ENCODE assay signal across 8 cellular contexts in genomic region chr18:12934454-12935071, GRCh38. TPM values are rescaled to one million over a fixed set of nuclear protein-coding genes. Genes with fewer than 3 reads are reported as not detected.
A peak's percentile ranks its signal among the peaks of the same experiment; 100 is the strongest.
DNase-seq lines count a peak whose midpoint lies in the region; ATAC-seq and TF ChIP-seq lines count a peak whose summit lies in the region.

No MANE protein-coding gene starts in this region.

- H3K9me3 Mint-ChIP-seq in naive B cell = no peaks in the 10 kb centered on the region

- H3K4me1 Mint-ChIP-seq in naive B cell = peaks cover 4 to 6% (median 4%) of the 10 kb centered on the region in 3 donors

- ATAC-seq in naive B cell (ENCODE audit: low read depth in 2 of 2) = peak; percentile 84 to 95
- ATAC-seq in GM18520 (IDR thresholded peaks at IDR 0.05; ENCODE audit: unreplicated experiment) = no peak

- H3K27ac Mint-ChIP-seq in naive B cell = no peak overlapping the region

- H3K36me3 Mint-ChIP-seq in naive B cell = no peaks in the 10 kb centered on the region

- no peak overlapping the region for H3K4me3 Mint-ChIP-seq in naive B cell

- in situ Hi-C loops in Caki2 (cut with HindIII; ENCODE audit: low pct_unique_long_range_greater_than_20kb, low sequenced_read_pairs) = no loop called here

- DNase-seq in Caki2 (ENCODE audit: low read depth) (peak; percentile 51), HUDEP-2 (lab: John Stamatoyannopoulos, UW; ENCODE audit: unreplicated experiment in 76 of 76) (peak in 56 of 76 experiments; percentile 1 to 85 (median 33)), OCI-M1 (lab: John Stamatoyannopoulos, UW) (peak; percentile 93), activated T-cell treated with anti-CD3 and anti-CD28 coated beads for 1 hour (ENCODE audit: low read depth) (peak; percentile 69), epithelial cell of proximal tubule (ENCODE audit: low read depth) (peak; percentile 25), naive B cell (peak; percentile 65)
- peak; percentile 54 to 60 for DNase-seq in stimulated activated CD8-positive, alpha-beta memory T cell treated with anti-CD3 and anti-CD28 coated beads, Interleukin-7, amount 100 ng/mL, for 1 hour (ENCODE audit: low read depth in 2 of 2)

- H3K27me3 Mint-ChIP-seq in naive B cell = peaks cover 0 to 4% (median 0%) of the 10 kb centered on the region in 3 donors

- H3K4me3 ChIP-seq in epithelial cell of proximal tubule (ENCODE audit: low read depth, low read length) = no peak overlapping the region

- TF ChIP-seq CTCF in epithelial cell of proximal tubule (conservative IDR thresholded peaks at IDR 0.05; ENCODE audit: low read depth, low read length) = peak; percentile 99

RNA-seq across cellular contexts. Expression of gene SEH1L, which starts 13.2 kb away (rescaled TPM):
- 36.8 and 49.3 TPM in 2 replicates for total RNA-seq in Caki2 (2014; rRNA removed; shearing (Covaris generic); ENCODE audit: low replicate concordance)
- 23.1 and 44.4 TPM in 2 replicates for total RNA-seq in epithelial cell of proximal tubule
- 10 to 100 TPM; 24.6 to 50.5 (median 39.6) TPM for polyA plus RNA-seq in naive B cell (ENCODE audit: low read depth in 6 of 6)

RNA-seq across cellular contexts. Expression of gene PTPN2, which starts 50.5 kb away (rescaled TPM):
- 14.4 and 26.2 TPM in 2 replicates for total RNA-seq in Caki2 (2014; rRNA removed; shearing (Covaris generic); ENCODE audit: low replicate concordance)
- 29.6 and 54.0 TPM in 2 replicates for total RNA-seq in epithelial cell of proximal tubule
- 100 to 1,000 TPM in 2 of 6 donors, 10 to 100 TPM in 4; 84.6 to 112 (median 99.1) TPM for polyA plus RNA-seq in naive B cell (ENCODE audit: low read depth in 6 of 6)

RNA-seq across cellular contexts. Expression of gene CEP192, which starts 56.6 kb away (rescaled TPM):
- 14.0 and 19.4 TPM in 2 replicates for total RNA-seq in Caki2 (2014; rRNA removed; shearing (Covaris generic); ENCODE audit: low replicate concordance)
- total RNA-seq in epithelial cell of proximal tubule = 17.4 and 18.3 TPM in 2 replicates
- polyA plus RNA-seq in naive B cell (ENCODE audit: low read depth in 6 of 6) = 10 to 100 TPM in 1 of 6 donors, 1 to 10 TPM in 4, not detected in 1; 6.2 to 10.0 (median 8.1) TPM

Comparison
In these comparisons a context has a peak if more than half of its experiments do, and no peak if none do; other contexts are left out.
1. DNase-seq: peak in every context shown above with its lines; median percentile 93 in OCI-M1; 69 in activated T-cell treated with anti-CD3 and anti-CD28 coated beads for 1 hour; 65 in naive B cell; 57 in stimulated activated CD8-positive, alpha-beta memory T cell treated with anti-CD3 and anti-CD28 coated beads, Interleukin-7, amount 100 ng/mL, for 1 hour; 51 in Caki2; 33 in HUDEP-2; 25 in epithelial cell of proximal tubule.